30 cellular contexts compared by ENCODE assay signal in the genomic region with DNA sequence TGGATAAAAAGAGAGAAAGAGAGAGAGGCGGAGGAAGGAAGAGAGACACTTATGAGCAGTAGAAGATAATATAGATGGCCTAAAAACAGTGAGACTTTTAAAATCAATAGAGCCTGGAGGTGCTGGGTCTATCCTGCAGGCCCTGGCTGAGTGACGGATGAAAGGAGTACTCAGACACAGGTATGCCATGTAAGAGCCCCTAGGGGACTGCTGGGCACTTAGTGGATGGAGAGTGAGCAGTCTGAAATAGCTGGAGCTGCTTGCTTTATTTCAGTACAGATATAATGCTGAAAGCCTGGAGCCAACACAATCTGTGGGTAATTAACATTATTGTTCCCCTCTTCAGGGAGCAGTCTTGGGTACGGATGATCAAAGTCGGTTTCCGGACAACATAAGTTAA.
"Had no signal": no experiment of that assay in that cellular context is flagged by ENCODE, and none has a peak within 500 bp of the region (broad histone marks: within the 10 kb centered on the region; RNA-seq: fewer than 3 reads in every experiment).

No MANE protein-coding gene starts in this region.

- H3K27me3 ChIP-seq: brain microvascular endothelial cell, esophagus muscularis mucosa, foreskin keratinocyte, gastrocnemius medialis had no signal

- H3K4me1 Mint-ChIP-seq: activated CD4-positive, alpha-beta memory T cell treated with anti-CD3 and anti-CD28 coated beads, Interleukin-2, amount 10 ng/mL, durations not matched to agents 7 days and 5 days; activated CD4-positive, alpha-beta T cell treated with anti-CD3 and anti-CD28 coated beads, Interleukin-2, amount 10 ng/mL, durations not matched to agents 7 days and 5 days; central memory CD8-positive, alpha-beta T cell; T-helper 17 cell had no signal

- H3K4me3 Mint-ChIP-seq: activated CD4-positive, alpha-beta memory T cell treated with anti-CD3 and anti-CD28 coated beads, Interleukin-2, amount 10 ng/mL, durations not matched to agents 7 days and 5 days; activated CD4-positive, alpha-beta T cell treated with anti-CD3 and anti-CD28 coated beads, Interleukin-2, amount 10 ng/mL, durations not matched to agents 7 days and 5 days; activated naive CD8-positive, alpha-beta T cell; activated T-cell treated with anti-CD3 and anti-CD28 coated beads, Interleukin-2, amount 50 U/mL, for 24 hours; activated T-cell treated with anti-CD3 and anti-CD28 coated beads, Interleukin-2, amount 50 U/mL, for 72 hours; central memory CD8-positive, alpha-beta T cell; effector memory CD8-positive, alpha-beta T cell; T-helper 17 cell; T-helper 2 cell treated with Interferon-gamma antibody and Interleukin-4, amounts not matched to agents 5 μg/mL and 100 μg/mL, for 36 hours had no signal

- H3K9me3 Mint-ChIP-seq: activated CD4-positive, alpha-beta memory T cell treated with anti-CD3 and anti-CD28 coated beads, Interleukin-2, amount 10 ng/mL, durations not matched to agents 7 days and 5 days; activated CD4-positive, alpha-beta T cell treated with anti-CD3 and anti-CD28 coated beads, Interleukin-2, amount 10 ng/mL, durations not matched to agents 7 days and 5 days had no signal

- H3K4me1 ChIP-seq: esophagus muscularis mucosa, foreskin keratinocyte, gastrocnemius medialis had no signal

- H3K27me3 Mint-ChIP-seq: activated CD4-positive, alpha-beta memory T cell treated with anti-CD3 and anti-CD28 coated beads, Interleukin-2, amount 10 ng/mL, durations not matched to agents 7 days and 5 days; activated CD4-positive, alpha-beta T cell treated with anti-CD3 and anti-CD28 coated beads, Interleukin-2, amount 10 ng/mL, durations not matched to agents 7 days and 5 days; activated naive CD8-positive, alpha-beta T cell; activated T-cell treated with anti-CD3 and anti-CD28 coated beads, Interleukin-2, amount 50 U/mL, for 24 hours; central memory CD8-positive, alpha-beta T cell; effector memory CD8-positive, alpha-beta T cell; T-helper 17 cell had no signal

- H3K36me3 ChIP-seq: brain microvascular endothelial cell, esophagus muscularis mucosa, gastrocnemius medialis had no signal

- DNase-seq: activated CD4-positive, alpha-beta memory T cell treated with anti-CD3 and anti-CD28 coated beads, Interleukin-2, amount 10 ng/mL, durations not matched to agents 7 days and 5 days; activated CD4-positive, alpha-beta T cell treated with anti-CD3 and anti-CD28 coated beads for 1 hour; activated CD4-positive, alpha-beta T cell treated with anti-CD3 and anti-CD28 coated beads for 4 hours; activated CD4-positive, alpha-beta T cell treated with anti-CD3 and anti-CD28 coated beads, Interleukin-2, amount 10 ng/mL, durations not matched to agents 7 days and 5 days; activated CD4-positive, alpha-beta T cell treated with anti-CD3 and anti-CD28 coated beads, Interleukin-2, amount 50 U/mL, for 4 hours; activated CD8-positive, alpha-beta memory T cell treated with anti-CD3 and anti-CD28 coated beads, Interleukin-2, amount 50 U/mL, for 48 hours; activated gamma-delta T cell; activated naive CD4-positive, alpha-beta T cell; activated naive CD4-positive, alpha-beta T cell treated with anti-CD3 and anti-CD28 coated beads, Interleukin-2, amount 50 U/mL, for 16 hours; activated T-cell treated with anti-CD3 and anti-CD28 coated beads for 4 hours; activated T-cell treated with anti-CD3 and anti-CD28 coated beads, Interleukin-2, amount 50 U/mL, for 24 hours; activated T-cell treated with anti-CD3 and anti-CD28 coated beads, Interleukin-2, amount 50 U/mL, for 72 hours; amniotic stem cell; anterior cingulate cortex; brain microvascular endothelial cell; dermis blood vessel endothelial cell; effector CD4-positive, alpha-beta T cell; effector memory CD8-positive, alpha-beta T cell; erythroblast; gastrocnemius medialis; glutamatergic neuron; T-helper 1 cell; T-helper 17 cell; T1000 had no signal

- H3K27ac ChIP-seq: brain microvascular endothelial cell, coronary artery, esophagus muscularis mucosa, foreskin keratinocyte, gastrocnemius medialis had no signal

- H3K4me3 ChIP-seq: coronary artery, esophagus muscularis mucosa, gastrocnemius medialis had no signal

- H3K27ac Mint-ChIP-seq: activated CD4-positive, alpha-beta memory T cell treated with anti-CD3 and anti-CD28 coated beads, Interleukin-2, amount 10 ng/mL, durations not matched to agents 7 days and 5 days; activated CD4-positive, alpha-beta T cell treated with anti-CD3 and anti-CD28 coated beads, Interleukin-2, amount 10 ng/mL, durations not matched to agents 7 days and 5 days; activated naive CD8-positive, alpha-beta T cell; activated T-cell treated with anti-CD3 and anti-CD28 coated beads, Interleukin-2, amount 50 U/mL, for 24 hours; activated T-cell treated with anti-CD3 and anti-CD28 coated beads, Interleukin-2, amount 50 U/mL, for 72 hours; effector memory CD8-positive, alpha-beta T cell; T-helper 17 cell; T-helper 2 cell treated with Interferon-gamma antibody and Interleukin-4, amounts not matched to agents 5 μg/mL and 100 μg/mL, for 36 hours had no signal

- H3K9me3 ChIP-seq: esophagus muscularis mucosa, gastrocnemius medialis had no signal

- H3K36me3 Mint-ChIP-seq: activated naive CD8-positive, alpha-beta T cell had no signal

- ATAC-seq: activated T-cell treated with anti-CD3 and anti-CD28 coated beads, Interleukin-2, amount 50 U/mL, for 72 hours; effector memory CD8-positive, alpha-beta T cell; foreskin keratinocyte; gastrocnemius medialis; T-helper 17 cell had no signal
